ENCODE assay signal across 9 cellular contexts in genomic region chr1:108747898-108748297, GRCh38. TPM values are rescaled to one million over a fixed set of nuclear protein-coding genes. Genes with fewer than 3 reads are reported as not detected.
A peak's percentile ranks its signal among the peaks of the same experiment; 100 is the strongest.
DNase-seq lines count a peak whose midpoint lies in the region; TF ChIP-seq lines count a peak whose summit lies in the region.
"Had no signal": no experiment of that assay in that cellular context is flagged by ENCODE, and none has a peak within 500 bp of the region (broad histone marks: within the 10 kb centered on the region; RNA-seq: fewer than 3 reads in every experiment).

No MANE protein-coding gene starts in this region.

- no peaks in the 10 kb centered on the region for H3K9me3 Mint-ChIP-seq in activated CD4-positive, alpha-beta T cell treated with anti-CD3 and anti-CD28 coated beads, Interleukin-2, amount 10 ng/mL, durations not matched to agents 24 days and 14 days
- H3K9me3 Mint-ChIP-seq in activated CD4-positive, alpha-beta T cell treated with anti-CD3 and anti-CD28 coated beads, Interleukin-2, amount 10 ng/mL, durations not matched to agents 7 days and 5 days = no peaks in the 10 kb centered on the region
- H3K9me3 Mint-ChIP-seq in glutamatergic neuron (ENCODE audit: unreplicated experiment) (peaks cover 5% of the 10 kb centered on the region), Calu3 (ENCODE audit: low read depth, unreplicated experiment) (no peaks in the 10 kb centered on the region)

- DNase-seq in activated CD4-positive, alpha-beta T cell treated with anti-CD3 and anti-CD28 coated beads, Interleukin-2, amount 10 ng/mL, durations not matched to agents 24 days and 14 days = no peak
- no peak for DNase-seq in activated CD4-positive, alpha-beta T cell treated with anti-CD3 and anti-CD28 coated beads, Interleukin-2, amount 10 ng/mL, durations not matched to agents 7 days and 5 days
- DNase-seq in glutamatergic neuron (no peak), suprapubic skin (ENCODE audit: low spot score in 2 of 2) (no peak), Calu3 (no peak), DMS153 (lab: John Stamatoyannopoulos, UW) (no peak), D341Med (ENCODE audit: low spot score) (no peak)

- POLR2A ChIA-PET in activated CD4-positive, alpha-beta T cell treated with anti-CD3 and anti-CD28 coated beads, Interleukin-2, amount 10 ng/mL, durations not matched to agents 7 days and 5 days (lab: Charles Lee) = interaction anchor here (0.7 kb wide), 1 partner anchor 29 kb away, joined by 3 read pairs; no protein-coding TSS in a partner anchor

- no peak for TF ChIP-seq EP300 in suprapubic skin (IDR thresholded peaks at IDR 0.05)

- no peaks in the 10 kb centered on the region for H3K27me3 Mint-ChIP-seq in activated CD4-positive, alpha-beta T cell treated with anti-CD3 and anti-CD28 coated beads, Interleukin-2, amount 10 ng/mL, durations not matched to agents 24 days and 14 days
- H3K27me3 Mint-ChIP-seq in activated CD4-positive, alpha-beta T cell treated with anti-CD3 and anti-CD28 coated beads, Interleukin-2, amount 10 ng/mL, durations not matched to agents 7 days and 5 days = no peaks in the 10 kb centered on the region
- H3K27me3 Mint-ChIP-seq in glutamatergic neuron (ENCODE audit: unreplicated experiment) = peaks cover 11% of the 10 kb centered on the region
- H3K27me3 Mint-ChIP-seq in Calu3 (ENCODE audit: unreplicated experiment) = no peaks in the 10 kb centered on the region

- no peaks in the 10 kb centered on the region for H3K27me3 ChIP-seq in suprapubic skin

- CTCF ChIA-PET in activated CD4-positive, alpha-beta T cell treated with anti-CD3 and anti-CD28 coated beads, Interleukin-2, amount 10 ng/mL, durations not matched to agents 7 days and 5 days (lab: Charles Lee) = no interaction called here
- CTCF ChIA-PET in Calu3 (lab: Charles Lee) = no interaction called here

- WGBS in suprapubic skin = 69% methylated on average over 3 of the region's 3 CpGs

- no TSS peak for BruUV-seq in Calu3 (replicated peaks; lab: Mats Ljungman, UMichigan)

- H3K36me3 ChIP-seq in suprapubic skin = peaks cover 2% of the 10 kb centered on the region

- peaks cover 21% of the 10 kb centered on the region for H3K36me3 Mint-ChIP-seq in activated CD4-positive, alpha-beta T cell treated with anti-CD3 and anti-CD28 coated beads, Interleukin-2, amount 10 ng/mL, durations not matched to agents 24 days and 14 days (ENCODE audit: low read depth)
- peaks cover 29% of the 10 kb centered on the region for H3K36me3 Mint-ChIP-seq in activated CD4-positive, alpha-beta T cell treated with anti-CD3 and anti-CD28 coated beads, Interleukin-2, amount 10 ng/mL, durations not matched to agents 7 days and 5 days (ENCODE audit: low read depth)
- H3K36me3 Mint-ChIP-seq in glutamatergic neuron (ENCODE audit: unreplicated experiment) (no peaks in the 10 kb centered on the region), Calu3 (ENCODE audit: insufficient read depth, unreplicated experiment) (peaks cover 14% of the 10 kb centered on the region)

- H3K4me3 ChIP-seq in suprapubic skin = peak overlapping the region; percentile 85

- H3K4me1 Mint-ChIP-seq in activated CD4-positive, alpha-beta T cell treated with anti-CD3 and anti-CD28 coated beads, Interleukin-2, amount 10 ng/mL, durations not matched to agents 24 days and 14 days = peaks cover 27% of the 10 kb centered on the region
- H3K4me1 Mint-ChIP-seq in activated CD4-positive, alpha-beta T cell treated with anti-CD3 and anti-CD28 coated beads, Interleukin-2, amount 10 ng/mL, durations not matched to agents 7 days and 5 days = peaks cover 33% of the 10 kb centered on the region
- H3K4me1 Mint-ChIP-seq in glutamatergic neuron (ENCODE audit: low read depth, unreplicated experiment) = peaks cover 3% of the 10 kb centered on the region
- H3K4me1 Mint-ChIP-seq in Calu3 (ENCODE audit: low read depth, unreplicated experiment) = peaks cover 19% of the 10 kb centered on the region

- TF ChIP-seq POLR2A in suprapubic skin (IDR thresholded peaks at IDR 0.05) = no peak

- H3K4me1 ChIP-seq in suprapubic skin = peaks cover 19% of the 10 kb centered on the region

- peak overlapping the region; percentile 89 for H3K27ac ChIP-seq in VCaP
- peak overlapping the region; percentile 98 for H3K27ac ChIP-seq in suprapubic skin

- no peak overlapping the region for H3K27ac Mint-ChIP-seq in activated CD4-positive, alpha-beta T cell treated with anti-CD3 and anti-CD28 coated beads, Interleukin-2, amount 10 ng/mL, durations not matched to agents 24 days and 14 days
- H3K27ac Mint-ChIP-seq in activated CD4-positive, alpha-beta T cell treated with anti-CD3 and anti-CD28 coated beads, Interleukin-2, amount 10 ng/mL, durations not matched to agents 7 days and 5 days = no peak overlapping the region
- no peak overlapping the region for H3K27ac Mint-ChIP-seq in glutamatergic neuron (ENCODE audit: unreplicated experiment)
- no peak overlapping the region for H3K27ac Mint-ChIP-seq in Calu3 (ENCODE audit: unreplicated experiment)

- TF ChIP-seq CTCF in VCaP (conservative IDR thresholded peaks at IDR 0.05) (no peak), glutamatergic neuron (IDR thresholded peaks at IDR 0.05; ENCODE audit: partially characterized antibody, unreplicated experiment) (no peak), suprapubic skin (IDR thresholded peaks at IDR 0.05) (no peak), Calu3 (IDR thresholded peaks at IDR 0.05; ENCODE audit: unreplicated experiment) (no peak)

- H3K9me3 ChIP-seq in suprapubic skin = no peaks in the 10 kb centered on the region

- peak overlapping the region; percentile 40 for H3K4me3 Mint-ChIP-seq in activated CD4-positive, alpha-beta T cell treated with anti-CD3 and anti-CD28 coated beads, Interleukin-2, amount 10 ng/mL, durations not matched to agents 24 days and 14 days
- no peak overlapping the region for H3K4me3 Mint-ChIP-seq in activated CD4-positive, alpha-beta T cell treated with anti-CD3 and anti-CD28 coated beads, Interleukin-2, amount 10 ng/mL, durations not matched to agents 7 days and 5 days
- peak overlapping the region; percentile 69 for H3K4me3 Mint-ChIP-seq in glutamatergic neuron (ENCODE audit: unreplicated experiment)
- H3K4me3 Mint-ChIP-seq in Calu3 (ENCODE audit: low read depth, unreplicated experiment) = no peak overlapping the region

- intact Hi-C loops in activated CD4-positive, alpha-beta T cell treated with anti-CD3 and anti-CD28 coated beads, Interleukin-2, amount 10 ng/mL, durations not matched to agents 24 days and 14 days (cut with micrococcal nuclease) = loop anchor here (2.0 to 5.0 kb wide), 7 partner anchors 43 to 364 kb away; partner anchors contain the start of genes CLCC1, ELAPOR1, GPSM2 and HENMT1
- intact Hi-C loops in Calu3 (cut with micrococcal nuclease; ENCODE audit: unreplicated experiment) = loop anchor here (2.0 kb wide), 1 partner anchor 55 kb away; the partner anchor contains the start of gene PRPF38B

RNA-seq across cellular contexts. Expression of gene STXBP3, which starts 1.4 kb away (rescaled TPM):
- total RNA-seq in activated CD4-positive, alpha-beta T cell treated with anti-CD3 and anti-CD28 coated beads, Interleukin-2, amount 10 ng/mL, durations not matched to agents 24 days and 14 days = 41.1 and 48.9 TPM in 2 replicates
- 10 to 100 TPM; 49.8 to 55.3 TPM for total RNA-seq in activated CD4-positive, alpha-beta T cell treated with anti-CD3 and anti-CD28 coated beads, Interleukin-2, amount 10 ng/mL, durations not matched to agents 7 days and 5 days
- 19.5 TPM for total RNA-seq in glutamatergic neuron (ENCODE audit: unreplicated experiment)
- 100 to 1,000 TPM in 1 of 4 donors, 10 to 100 TPM in 3; 48.8 to 137 (median 66.3) TPM for total RNA-seq in suprapubic skin
- 30.3 and 32.0 TPM in 2 replicates for total RNA-seq in Calu3 (2022)

RNA-seq across cellular contexts. Expression of gene FNDC7, which starts 35.2 kb away (rescaled TPM):
- not detected in 2 replicates for total RNA-seq in activated CD4-positive, alpha-beta T cell treated with anti-CD3 and anti-CD28 coated beads, Interleukin-2, amount 10 ng/mL, durations not matched to agents 24 days and 14 days
- total RNA-seq in activated CD4-positive, alpha-beta T cell treated with anti-CD3 and anti-CD28 coated beads, Interleukin-2, amount 10 ng/mL, durations not matched to agents 7 days and 5 days = not detected
- total RNA-seq in glutamatergic neuron (ENCODE audit: unreplicated experiment) (not detected), suprapubic skin (under 1 TPM in 1 of 4 donors, not detected in 3; 0.24 TPM), Calu3 (2022) (not detected in 2 replicates)
- total RNA-seq: SK-MEL-5 had no signal

RNA-seq across cellular contexts. Expression of gene PRPF38B, which starts 55.8 kb away (rescaled TPM):
- 89.2 and 90.3 TPM in 2 replicates for total RNA-seq in activated CD4-positive, alpha-beta T cell treated with anti-CD3 and anti-CD28 coated beads, Interleukin-2, amount 10 ng/mL, durations not matched to agents 24 days and 14 days
- 10 to 100 TPM; 76.4 to 79.8 TPM for total RNA-seq in activated CD4-positive, alpha-beta T cell treated with anti-CD3 and anti-CD28 coated beads, Interleukin-2, amount 10 ng/mL, durations not matched to agents 7 days and 5 days
- total RNA-seq in glutamatergic neuron (ENCODE audit: unreplicated experiment) = 52.2 TPM
- 10 to 100 TPM; 17.5 to 58.4 (median 25.4) TPM for total RNA-seq in suprapubic skin
- 45.7 and 47.6 TPM in 2 replicates for total RNA-seq in Calu3 (2022)

Comparison
In these comparisons a context has a peak if more than half of its experiments do, and no peak if none do; other contexts are left out.
1. H3K4me3 Mint-ChIP-seq: peak in activated CD4-positive, alpha-beta T cell treated with anti-CD3 and anti-CD28 coated beads, Interleukin-2, amount 10 ng/mL, durations not matched to agents 24 days and 14 days (single experiment) and glutamatergic neuron (single experiment); none in activated CD4-positive, alpha-beta T cell treated with anti-CD3 and anti-CD28 coated beads, Interleukin-2, amount 10 ng/mL, durations not matched to agents 7 days and 5 days (single experiment) and Calu3 (single experiment).